In genomic region chr1:96843196-96843595, GRCh38 we compare ENCODE assay signal across 19 cellular contexts.
A peak's percentile ranks its signal among the peaks of the same experiment; 100 is the strongest.
DNase-seq lines count a peak whose midpoint lies in the region; ATAC-seq and TF ChIP-seq lines count a peak whose summit lies in the region.
"Had no signal": no experiment of that assay in that cellular context is flagged by ENCODE, and none has a peak within 500 bp of the region (broad histone marks: within the 10 kb centered on the region; RNA-seq: fewer than 3 reads in every experiment).

No MANE protein-coding gene starts in this region.

- H3K27ac Mint-ChIP-seq in mesothelial cell of epicardium = no peak overlapping the region
- H3K27ac Mint-ChIP-seq: T-helper 1 cell treated with Interleukin-12 subunit alpha and Interleukin-12 subunit beta and Interleukin-4 antibody, amounts not matched to agents 30 μg/mL and 1 μg/mL, for 36 hours had no signal

- no peaks in the 10 kb centered on the region for H3K27me3 Mint-ChIP-seq in mesothelial cell of epicardium (ENCODE audit: low read depth)

- no peak overlapping the region for H3K4me3 ChIP-seq in cardiac fibroblast (replicated peaks in 1 of 2; ENCODE audit: low read depth in 2 of 2, low read length in 2 of 2)
- no peak overlapping the region for H3K4me3 ChIP-seq in gastroesophageal sphincter
- H3K4me3 ChIP-seq: skin epidermis had no signal

- TF ChIP-seq CTCF in cardiac fibroblast (IDR thresholded peaks at IDR 0.05; ENCODE audit: low read depth, low read length) = no peak
- no peak for TF ChIP-seq CTCF in gastroesophageal sphincter (IDR thresholded peaks at IDR 0.05)
- no peak for TF ChIP-seq CTCF in mesothelial cell of epicardium (IDR thresholded peaks at IDR 0.05; ENCODE audit: unreplicated experiment)

- ATAC-seq in gastroesophageal sphincter = no peak
- no peak for ATAC-seq in HG03442 (IDR thresholded peaks at IDR 0.05; ENCODE audit: unreplicated experiment)
- ATAC-seq: HCT116 had no signal

- no peak overlapping the region for H3K4me3 Mint-ChIP-seq in mesothelial cell of epicardium
- H3K4me3 Mint-ChIP-seq: T-helper 1 cell treated with Interleukin-12 subunit alpha and Interleukin-12 subunit beta and Interleukin-4 antibody, amounts not matched to agents 30 μg/mL and 1 μg/mL, for 36 hours had no signal

- 65 to 78% methylated on average over 3 of the region's 3 CpGs for WGBS in gastroesophageal sphincter (ENCODE audit: low coverage in 1 of 2), 2 donors

- no peak for TF ChIP-seq EP300 in gastroesophageal sphincter (IDR thresholded peaks at IDR 0.05)

- H3K36me3 ChIP-seq in gastroesophageal sphincter = no peaks in the 10 kb centered on the region
- H3K36me3 ChIP-seq: BE2C had no signal

- no peaks in the 10 kb centered on the region for H3K9me3 Mint-ChIP-seq in mesothelial cell of epicardium
- H3K9me3 Mint-ChIP-seq: T-helper 1 cell treated with Interleukin-12 subunit alpha and Interleukin-12 subunit beta and Interleukin-4 antibody, amounts not matched to agents 30 μg/mL and 1 μg/mL, for 36 hours had no signal

- DNase-seq in AG20443 (ENCODE audit: low spot score) (peak; percentile 37), Kasumi-1 (lab: John Stamatoyannopoulos, UW) (peak; percentile 11 to 17), cardiac fibroblast (ENCODE audit: low read depth in 2 of 2) (peak; percentile 73 to 79), kidney tubule cell (ENCODE audit: low spot score) (peak; percentile 51), NCI-H446 (lab: John Stamatoyannopoulos, UW) (no peak), mesothelial cell of epicardium (ENCODE audit: low spot score in 2 of 2, unreplicated experiment in 2 of 2) (no peak)
- DNase-seq: activated CD4-positive, CD25-positive, alpha-beta regulatory T cell; BE2C; KG1; NCI-H187; NCI-H526; occipital lobe; stimulated activated naive CD4-positive, alpha-beta T cell treated with Interleukin-2 at 50 U/mL for 16 hours had no signal

- no peaks in the 10 kb centered on the region for H3K27me3 ChIP-seq in gastroesophageal sphincter
- H3K27me3 ChIP-seq: BE2C had no signal

- H3K4me1 ChIP-seq in gastroesophageal sphincter = peaks cover 0 to under 1% (median 0%) of the 10 kb centered on the region in 3 donors
- H3K4me1 ChIP-seq: BE2C had no signal

- H3K4me1 Mint-ChIP-seq in mesothelial cell of epicardium = peaks cover 9% of the 10 kb centered on the region

- H3K9me3 ChIP-seq in gastroesophageal sphincter = no peaks in the 10 kb centered on the region
- H3K9me3 ChIP-seq: BE2C had no signal

- no peak for TF ChIP-seq POLR2A in gastroesophageal sphincter (IDR thresholded peaks at IDR 0.05)

- H3K36me3 Mint-ChIP-seq in mesothelial cell of epicardium = no peaks in the 10 kb centered on the region

- H3K27ac ChIP-seq in gastroesophageal sphincter = no peak overlapping the region
- H3K27ac ChIP-seq: RWPE1, skin epidermis had no signal

Comparison
In these comparisons a context has a peak if more than half of its experiments do, and no peak if none do; other contexts are left out.
1. DNase-seq: peak in AG20443 (single experiment), Kasumi-1 (2 of 2), cardiac fibroblast (2 of 2) and kidney tubule cell (single experiment); none in NCI-H446 (0 of 2) and mesothelial cell of epicardium (0 of 2).